8 cellular contexts compared by ENCODE assay signal in the genomic region with DNA sequence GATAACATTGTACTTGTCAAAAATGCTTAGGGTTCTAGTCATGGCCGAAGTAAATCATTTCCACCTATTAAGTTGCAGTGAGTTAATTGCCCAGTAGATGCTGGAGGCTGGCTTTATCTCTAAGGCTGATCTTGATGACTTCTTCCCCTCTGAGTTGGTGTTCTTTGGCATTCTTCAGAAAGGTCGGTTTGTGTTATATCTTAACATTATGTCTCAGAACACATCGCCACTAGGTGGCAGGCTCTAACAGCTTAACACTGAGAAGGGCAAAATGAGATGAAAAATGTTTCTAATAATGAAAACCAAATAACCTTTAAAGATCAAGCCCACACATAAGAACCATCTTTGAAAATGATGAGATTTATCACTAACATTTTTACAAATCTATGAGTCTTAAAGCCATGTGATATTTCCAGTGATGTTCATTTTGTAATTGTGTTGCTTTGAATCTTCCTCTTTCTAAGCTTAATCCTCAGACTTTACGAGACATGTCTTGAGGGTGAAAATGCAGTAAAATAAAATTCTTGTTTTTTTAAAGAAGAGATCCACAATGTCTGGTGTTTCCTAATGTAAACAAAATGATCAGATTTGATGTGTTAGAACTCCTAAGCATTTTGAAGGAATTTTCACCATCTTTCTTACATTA. TPM values are rescaled to one million over a fixed set of nuclear protein-coding genes. Genes with fewer than 3 reads are reported as not detected.
A peak's percentile ranks its signal among the peaks of the same experiment; 100 is the strongest.
DNase-seq lines count a peak whose midpoint lies in the region; ATAC-seq and TF ChIP-seq lines count a peak whose summit lies in the region.

No MANE protein-coding gene starts in this region.

- no peak overlapping the region for H3K27ac ChIP-seq in HCT116 (ENCODE audit: low read depth, low read length)
- peak overlapping the region; percentile 25 for H3K27ac ChIP-seq in stomach smooth muscle (ENCODE audit: low read length)

- H3K4me3 ChIP-seq in HCT116 (replicated peaks in 1 of 2; ENCODE audit: low read depth in 1 of 2, low read length in 2 of 2) (no peak overlapping the region), stomach smooth muscle (ENCODE audit: low read length in 2 of 2) (no peak overlapping the region)

- H3K36me3 Mint-ChIP-seq in activated CD8-positive, alpha-beta T cell treated with anti-CD3 and anti-CD28 coated beads, Interleukin-2, amount 10 ng/mL, durations not matched to agents 7 days and 5 days (ENCODE audit: low read depth), result peaks cover 36% of the 10 kb centered on the region
- H3K36me3 Mint-ChIP-seq in endothelial cell (ENCODE audit: low read depth, unreplicated experiment), result peaks cover 29% of the 10 kb centered on the region

- BruUV-seq in HCT116 (replicated peaks; lab: Mats Ljungman, UMichigan), result no TSS peak

- ATAC-seq in HCT116, result peak; percentile 84
- peak; percentile 65 for ATAC-seq in activated CD8-positive, alpha-beta T cell treated with anti-CD3 and anti-CD28 coated beads, Interleukin-2, amount 10 ng/mL, durations not matched to agents 7 days and 5 days

- POLR2A ChIA-PET in HCT116 (lab: Charles Lee), result no interaction called here
- POLR2A ChIA-PET in activated CD8-positive, alpha-beta T cell treated with anti-CD3 and anti-CD28 coated beads, Interleukin-2, amount 10 ng/mL, durations not matched to agents 7 days and 5 days (lab: Charles Lee), result no interaction called here

- TF ChIP-seq RAD21 in HCT116 (IDR thresholded peaks at IDR 0.05; ENCODE audit: low read depth), result peak; percentile 80

- RAD21 ChIA-PET in HCT116 (lab: Charles Lee; ENCODE audit: low non-redundant PET in 1 of 2, low total read pairs in 2 of 2, uncharacterized antibody in 2 of 2, unreplicated experiment in 2 of 2), result no interaction called here

- no peak overlapping the region for H3K4me2 ChIP-seq in HCT116 (ENCODE audit: low read length)

- H3K9me2 ChIP-seq in HCT116 (ENCODE audit: insufficient read depth), result no peaks in the 10 kb centered on the region

- peak; percentile 65 for DNase-seq in COLO668 (lab: John Stamatoyannopoulos, UW; ENCODE audit: unreplicated experiment)
- DNase-seq in HCT116 (ENCODE audit: low read depth, low spot score), result peak; percentile 37
- peak; percentile 64 for DNase-seq in NCI-H748 (lab: John Stamatoyannopoulos, UW; ENCODE audit: unreplicated experiment)
- peak; percentile 73 for DNase-seq in activated CD8-positive, alpha-beta T cell treated with anti-CD3 and anti-CD28 coated beads, Interleukin-2, amount 10 ng/mL, durations not matched to agents 7 days and 5 days
- DNase-seq in endothelial cell (ENCODE audit: low spot score), result peak; percentile 62
- DNase-seq in myocyte (ENCODE audit: low read depth), result peak; percentile 65
- DNase-seq in DMS153 (lab: John Stamatoyannopoulos, UW), result no peak

- H3K9me3 ChIP-seq in HCT116 (ENCODE audit: control insufficient read depth in 1 of 2, insufficient read depth in 1 of 2, low read depth in 1 of 2, low read length in 2 of 2), result no peaks in the 10 kb centered on the region
- H3K9me3 ChIP-seq in stomach smooth muscle (ENCODE audit: control insufficient read depth in 2 of 2, low read length in 2 of 2), result no peaks in the 10 kb centered on the region

- H4K20me1 ChIP-seq in HCT116 (ENCODE audit: insufficient read depth), result no peaks in the 10 kb centered on the region

- H3K4me3 Mint-ChIP-seq in activated CD8-positive, alpha-beta T cell treated with anti-CD3 and anti-CD28 coated beads, Interleukin-2, amount 10 ng/mL, durations not matched to agents 7 days and 5 days, result no peak overlapping the region
- no peak overlapping the region for H3K4me3 Mint-ChIP-seq in endothelial cell (ENCODE audit: unreplicated experiment)

- CTCF ChIA-PET in HCT116 (lab: Charles Lee), result interaction anchor here (0.8 to 2.3 kb wide), 4 partner anchors 14 to 218 kb away, joined by 4 to 14 read pairs (median 5); a partner anchor contains a TSS
- CTCF ChIA-PET in activated CD8-positive, alpha-beta T cell treated with anti-CD3 and anti-CD28 coated beads, Interleukin-2, amount 10 ng/mL, durations not matched to agents 7 days and 5 days (lab: Charles Lee), result interaction anchor here (0.7 to 2.4 kb wide), 16 partner anchors 8 to 1157 kb away, joined by 3 to 10 read pairs (median 4); a partner anchor contains a TSS

- H3K9me3 Mint-ChIP-seq in activated CD8-positive, alpha-beta T cell treated with anti-CD3 and anti-CD28 coated beads, Interleukin-2, amount 10 ng/mL, durations not matched to agents 7 days and 5 days (ENCODE audit: insufficient read depth), result no peaks in the 10 kb centered on the region
- H3K9me3 Mint-ChIP-seq in endothelial cell (ENCODE audit: unreplicated experiment), result no peaks in the 10 kb centered on the region

- H3K9ac ChIP-seq in HCT116 (ENCODE audit: low read length) (no peak overlapping the region), stomach smooth muscle (ENCODE audit: low read length in 2 of 2) (no peak overlapping the region)

- no peaks in the 10 kb centered on the region for H3K79me2 ChIP-seq in HCT116 (ENCODE audit: insufficient read depth, low read length)

- TF ChIP-seq CTCF in HCT116 (IDR thresholded peaks at IDR 0.05 in 2 of 3, conservative IDR thresholded peaks at IDR 0.05 in 1 of 3; ENCODE audit: borderline replicate concordance in 1 of 3, insufficient read depth in 1 of 3, low read depth in 2 of 3, low read length in 2 of 3) (peak; percentile 57 to 90 (median 62)), endothelial cell (IDR thresholded peaks at IDR 0.05; ENCODE audit: unreplicated experiment) (peak; percentile 82)

- intact Hi-C loops in HCT116 (cut with micrococcal nuclease), result loop anchor here (1.0 to 10.0 kb wide), 5 partner anchors 217 to 1142 kb away; no protein-coding TSS in a partner anchor

- H2AFZ ChIP-seq in HCT116 (ENCODE audit: low read depth, low read length, poor library complexity, severe bottlenecking), result no peak overlapping the region

- H3K36me3 ChIP-seq in HCT116 (ENCODE audit: control insufficient read depth in 1 of 2, insufficient read depth in 2 of 2, low read length in 2 of 2) (peaks cover 17 to 20% of the 10 kb centered on the region in 2 experiments; a peak in 3 of 4 replicates), stomach smooth muscle (ENCODE audit: control insufficient read depth in 2 of 2, insufficient read depth in 2 of 2, low read length in 2 of 2) (peaks cover 18% of the 10 kb centered on the region in 2 donors)

- H3K27ac Mint-ChIP-seq in activated CD8-positive, alpha-beta T cell treated with anti-CD3 and anti-CD28 coated beads, Interleukin-2, amount 10 ng/mL, durations not matched to agents 7 days and 5 days, result no peak overlapping the region
- no peak overlapping the region for H3K27ac Mint-ChIP-seq in endothelial cell (ENCODE audit: unreplicated experiment)

- TF ChIP-seq POLR2A in HCT116 (IDR thresholded peaks at IDR 0.05; ENCODE audit: borderline replicate concordance, extremely low read depth, insufficient read depth, insufficient read length), result no peak

- no peaks in the 10 kb centered on the region for H3K27me3 Mint-ChIP-seq in activated CD8-positive, alpha-beta T cell treated with anti-CD3 and anti-CD28 coated beads, Interleukin-2, amount 10 ng/mL, durations not matched to agents 7 days and 5 days (ENCODE audit: low read depth)
- peaks cover 5% of the 10 kb centered on the region for H3K27me3 Mint-ChIP-seq in endothelial cell (ENCODE audit: unreplicated experiment)

- H3K27me3 ChIP-seq in HCT116 (ENCODE audit: insufficient read depth, low read length) (no peaks in the 10 kb centered on the region), stomach smooth muscle (ENCODE audit: control insufficient read depth in 1 of 2, insufficient read depth in 2 of 2, low read length in 2 of 2) (no peaks in the 10 kb centered on the region)

- H3K4me1 Mint-ChIP-seq in activated CD8-positive, alpha-beta T cell treated with anti-CD3 and anti-CD28 coated beads, Interleukin-2, amount 10 ng/mL, durations not matched to agents 7 days and 5 days (ENCODE audit: low read depth), result no peaks in the 10 kb centered on the region
- no peaks in the 10 kb centered on the region for H3K4me1 Mint-ChIP-seq in endothelial cell (ENCODE audit: unreplicated experiment)

- H3K4me1 ChIP-seq in HCT116 (ENCODE audit: control insufficient read depth in 1 of 2, insufficient read depth in 2 of 2, low read length in 2 of 2) (no peaks in the 10 kb centered on the region), stomach smooth muscle (ENCODE audit: control insufficient read depth, insufficient read depth, low read length) (peaks cover 26% of the 10 kb centered on the region)

TF ChIP-seq in HCT116, 20 proteins besides CTCF, POLR2A, EP300 and RAD21 (continues in another document):
- TF ChIP-seq EGR1 (IDR thresholded peaks at IDR 0.05; ENCODE audit: low read depth), result no peak
- no peak for TF ChIP-seq SIN3A (IDR thresholded peaks at IDR 0.05; ENCODE audit: low read depth)
- TF ChIP-seq ZFX (IDR thresholded peaks at IDR 0.05), result no peak
- no peak for TF ChIP-seq ELF1 (IDR thresholded peaks at IDR 0.05; ENCODE audit: borderline replicate concordance, low read depth)
- TF ChIP-seq, protein P1, sequence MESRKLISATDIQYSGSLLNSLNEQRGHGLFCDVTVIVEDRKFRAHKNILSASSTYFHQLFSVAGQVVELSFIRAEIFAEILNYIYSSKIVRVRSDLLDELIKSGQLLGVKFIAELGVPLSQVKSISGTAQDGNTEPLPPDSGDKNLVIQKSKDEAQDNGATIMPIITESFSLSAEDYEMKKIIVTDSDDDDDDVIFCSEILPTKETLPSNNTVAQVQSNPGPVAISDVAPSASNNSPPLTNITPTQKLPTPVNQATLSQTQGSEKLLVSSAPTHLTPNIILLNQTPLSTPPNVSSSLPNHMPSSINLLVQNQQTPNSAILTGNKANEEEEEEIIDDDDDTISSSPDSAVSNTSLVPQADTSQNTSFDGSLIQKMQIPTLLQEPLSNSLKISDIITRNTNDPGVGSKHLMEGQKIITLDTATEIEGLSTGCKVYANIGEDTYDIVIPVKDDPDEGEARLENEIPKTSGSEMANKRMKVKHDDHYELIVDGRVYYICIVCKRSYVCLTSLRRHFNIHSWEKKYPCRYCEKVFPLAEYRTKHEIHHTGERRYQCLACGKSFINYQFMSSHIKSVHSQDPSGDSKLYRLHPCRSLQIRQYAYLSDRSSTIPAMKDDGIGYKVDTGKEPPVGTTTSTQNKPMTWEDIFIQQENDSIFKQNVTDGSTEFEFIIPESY (IDR thresholded peaks at IDR 0.05; ENCODE audit: extremely low read depth, insufficient replicate concordance, low read length), result no peak
- no peak for TF ChIP-seq TCF7L2 (IDR thresholded peaks at IDR 0.05; ENCODE audit: borderline replicate concordance, extremely low read depth, insufficient read depth, insufficient read length)

RNA-seq across cellular contexts. Expression of a gene that starts 28.6 kb away (rescaled TPM):
- total RNA-seq in HCT116 (2021; ENCODE audit: unreplicated experiment) (32.3 TPM), endothelial cell (ENCODE audit: unreplicated experiment) (27.2 TPM), myocyte (49.7 and 71.2 TPM in 2 replicates)
- polyA plus RNA-seq in HCT116 (2012), result 10.9 and 14.0 TPM in 2 replicates
- total RNA-seq in activated CD8-positive, alpha-beta T cell treated with anti-CD3 and anti-CD28 coated beads, Interleukin-2, amount 10 ng/mL, durations not matched to agents 7 days and 5 days, result 10 to 100 TPM; 23.3 to 25.3 TPM
- polyA plus RNA-seq in myocyte (2012), result 17.6 TPM

RNA-seq across cellular contexts. Expression of a gene that starts 32.3 kb away (rescaled TPM):
- 10.5 TPM for total RNA-seq in HCT116 (2021; ENCODE audit: unreplicated experiment)
- polyA plus RNA-seq in HCT116 (2012), result 7.7 and 10.2 TPM in 2 replicates
- 10 to 100 TPM; 57.1 to 61.4 TPM for total RNA-seq in activated CD8-positive, alpha-beta T cell treated with anti-CD3 and anti-CD28 coated beads, Interleukin-2, amount 10 ng/mL, durations not matched to agents 7 days and 5 days
- 16.5 TPM for total RNA-seq in endothelial cell (ENCODE audit: unreplicated experiment)
- total RNA-seq in myocyte, result 18.1 and 20.9 TPM in 2 replicates
- 16.3 TPM for polyA plus RNA-seq in myocyte (2012)
